Comparison of ENCODE assay signal across 9 cellular contexts in genomic region chr1:86782482-86782881, GRCh38.
"Had no signal": no experiment of that assay in that cellular context is flagged by ENCODE, and none has a peak within 500 bp of the region (broad histone marks: within the 10 kb centered on the region; RNA-seq: fewer than 3 reads in every experiment).

No MANE protein-coding gene starts in this region.

- H3K9ac ChIP-seq: GM23248, KMS-11 had no signal

- H2AFZ ChIP-seq: GM23248 had no signal

- FAIRE-seq: HTR-8/SVneo had no signal

- ATAC-seq: HCT116 had no signal

- H3K4me2 ChIP-seq: KMS-11 had no signal

- H3K36me3 ChIP-seq: HAP-1 had no signal

- H3K9me3 ChIP-seq: HAP-1 had no signal

- H3K4me1 ChIP-seq: HAP-1 had no signal

- H3K4me3 ChIP-seq: GM23248, HAP-1 had no signal

- H3K27ac ChIP-seq: GM23248, KMS-11 had no signal

- DNase-seq: GM23248, GOT3, H7, HFFc6, KBM-7 had no signal
